ENCODE assay signal across 29 cellular contexts in genomic region chr7:29552392-29552791, GRCh38. TPM values are rescaled to one million over a fixed set of nuclear protein-coding genes. Genes with fewer than 3 reads are reported as not detected.
"Had no signal": no experiment of that assay in that cellular context is flagged by ENCODE, and none has a peak within 500 bp of the region (broad histone marks: within the 10 kb centered on the region; RNA-seq: fewer than 3 reads in every experiment).

No MANE protein-coding gene starts in this region.

- H3K27ac Mint-ChIP-seq: naive thymus-derived CD4-positive, alpha-beta T cell; natural killer cell; nephron; neural progenitor cell; progenitor cell of endocrine pancreas; stimulated activated memory B cell treated with anti-CD40 and anti-IgM and Interleukin-4, amounts not matched to agents 10 μg/mL and 1 μg/mL and 100 μg/mL, for 72 hours; stimulated activated naive CD8-positive, alpha-beta T cell treated with anti-CD3 and anti-CD28 coated beads, Interleukin-15, amount 100 ng/mL, for 72 hours; type B pancreatic cell had no signal

- H3K27ac ChIP-seq: neural progenitor cell, ovary, parathyroid adenoma, psoas muscle, right lobe of liver, sigmoid colon, suprapubic skin, testis, tibial artery, upper lobe of right lung, uterus had no signal

- ATAC-seq: naive thymus-derived CD4-positive, alpha-beta T cell; natural killer cell; psoas muscle; right cardiac atrium; right lobe of liver; stimulated activated memory B cell treated with anti-CD40 and anti-IgM and Interleukin-4, amounts not matched to agents 10 μg/mL and 1 μg/mL and 100 μg/mL, for 72 hours; stimulated activated naive CD8-positive, alpha-beta T cell treated with anti-CD3 and anti-CD28 coated beads, Interleukin-15, amount 100 ng/mL, for 72 hours; stimulated activated naive CD8-positive, alpha-beta T cell treated with anti-CD3 and anti-CD28 coated beads, Interleukin-15, Interleukin-2, amounts not matched to agents 100 U/mL and 50 U/mL, for 24 hours; upper lobe of right lung had no signal

- DNase-seq: naive thymus-derived CD4-positive, alpha-beta T cell; natural killer cell; occipital lobe; ovary; posterior cingulate gyrus; psoas muscle; right cardiac atrium; right lobe of liver; sigmoid colon; small intestine; stimulated activated CD4-positive, alpha-beta T cell treated with anti-CD3 and anti-CD28 coated beads, Interleukin-15, amount 100 ng/mL, for 24 hours; stimulated activated CD4-positive, alpha-beta T cell treated with anti-CD3 and anti-CD28 coated beads, Interleukin-2, amount 100 ng/mL, for 24 hours; stimulated activated CD4-positive, alpha-beta T cell treated with anti-CD3 and anti-CD28 coated beads, Interleukin-2, amount 100 ng/mL, for 48 hours; stimulated activated CD4-positive, alpha-beta T cell treated with anti-CD3 and anti-CD28 coated beads, Interleukin-4, amount 100 ng/mL, for 24 hours; stimulated activated naive CD8-positive, alpha-beta T cell treated with anti-CD3 and anti-CD28 coated beads, Interleukin-15, amount 100 ng/mL, for 72 hours; stimulated activated naive CD8-positive, alpha-beta T cell treated with anti-CD3 and anti-CD28 coated beads, Interleukin-15, Interleukin-2, amounts not matched to agents 100 U/mL and 50 U/mL, for 24 hours; substantia nigra; testis; tibial artery; upper lobe of right lung; uterus had no signal

- H3K4me1 ChIP-seq: parathyroid adenoma, psoas muscle, right lobe of liver, sigmoid colon, suprapubic skin, testis, tibial artery, upper lobe of right lung, uterus had no signal

- H3K9me3 Mint-ChIP-seq: natural killer cell; stimulated activated memory B cell treated with anti-CD40 and anti-IgM and Interleukin-4, amounts not matched to agents 10 μg/mL and 1 μg/mL and 100 μg/mL, for 72 hours; type B pancreatic cell had no signal

- H3K4me3 ChIP-seq: neural progenitor cell, ovary, psoas muscle, right lobe of liver, sigmoid colon, suprapubic skin, testis, tibial artery, upper lobe of right lung, uterus had no signal

- H3K9me3 ChIP-seq: ovary, psoas muscle, right lobe of liver, suprapubic skin, testis, tibial artery, upper lobe of right lung, uterus had no signal

- H3K4me3 Mint-ChIP-seq: naive thymus-derived CD4-positive, alpha-beta T cell; natural killer cell; nephron; neural progenitor cell; stimulated activated memory B cell treated with anti-CD40 and anti-IgM and Interleukin-4, amounts not matched to agents 10 μg/mL and 1 μg/mL and 100 μg/mL, for 72 hours; stimulated activated naive CD8-positive, alpha-beta T cell treated with anti-CD3 and anti-CD28 coated beads, Interleukin-15, amount 100 ng/mL, for 72 hours; type B pancreatic cell had no signal

- H3K36me3 ChIP-seq: neural progenitor cell, ovary, right lobe of liver, sigmoid colon, suprapubic skin, tibial artery, upper lobe of right lung, uterus had no signal

- H3K36me3 Mint-ChIP-seq: naive thymus-derived CD4-positive, alpha-beta T cell; natural killer cell; neural progenitor cell; stimulated activated memory B cell treated with anti-CD40 and anti-IgM and Interleukin-4, amounts not matched to agents 10 μg/mL and 1 μg/mL and 100 μg/mL, for 72 hours; type B pancreatic cell had no signal

- H3K9ac ChIP-seq: neural progenitor cell, parathyroid adenoma had no signal

- H3K27me3 Mint-ChIP-seq: type B pancreatic cell had no signal

- H3K4me1 Mint-ChIP-seq: naive thymus-derived CD4-positive, alpha-beta T cell; natural killer cell; nephron; stimulated activated memory B cell treated with anti-CD40 and anti-IgM and Interleukin-4, amounts not matched to agents 10 μg/mL and 1 μg/mL and 100 μg/mL, for 72 hours; stimulated activated naive CD8-positive, alpha-beta T cell treated with anti-CD3 and anti-CD28 coated beads, Interleukin-15, amount 100 ng/mL, for 72 hours had no signal

- H3K27me3 ChIP-seq: neural progenitor cell, ovary, right lobe of liver, sigmoid colon, testis, tibial artery, uterus had no signal

RNA-seq across cellular contexts. Expression of gene PRR15, which starts 11.2 kb away (rescaled TPM):
- total RNA-seq: naive thymus-derived CD4-positive, alpha-beta T cell; natural killer cell; occipital lobe; skeletal muscle tissue had no signal
